In genomic region chr17:47935961-47936360, GRCh38 we compare ENCODE assay signal across 14 cellular contexts. TPM values are rescaled to one million over a fixed set of nuclear protein-coding genes. Genes with fewer than 3 reads are reported as not detected.
A peak's percentile ranks its signal among the peaks of the same experiment; 100 is the strongest.
DNase-seq lines count a peak whose midpoint lies in the region; ATAC-seq and TF ChIP-seq lines count a peak whose summit lies in the region.
"Had no signal": no experiment of that assay in that cellular context is flagged by ENCODE, and none has a peak within 500 bp of the region (broad histone marks: within the 10 kb centered on the region; RNA-seq: fewer than 3 reads in every experiment).

No MANE protein-coding gene starts in this region.

- no peaks in the 10 kb centered on the region for H3K27me3 ChIP-seq in breast epithelium
- H3K27me3 ChIP-seq in SJCRH30 = no peaks in the 10 kb centered on the region
- H3K27me3 ChIP-seq in upper lobe of right lung = no peaks in the 10 kb centered on the region
- H3K27me3 ChIP-seq in vagina = no peaks in the 10 kb centered on the region

- DNase-seq in MCF 10A (ENCODE audit: unreplicated experiment) (peak; percentile 73), breast epithelium (ENCODE audit: low spot score in 2 of 2) (no peak), SJCRH30 (peak; percentile 41 to 46), fibroblast of gingiva (ENCODE audit: low read depth) (peak; percentile 22), upper lobe of right lung (no peak), vagina (ENCODE audit: extremely low spot score in 2 of 2) (no peak), AML-193 (lab: John Stamatoyannopoulos, UW) (no peak)
- no peak for DNase-seq in activated CD8-positive, alpha-beta memory T cell treated with anti-CD3 and anti-CD28 coated beads for 24 hours
- DNase-seq: activated CD8-positive, alpha-beta T cell treated with anti-CD3 and anti-CD28 coated beads, Interleukin-2, amount 10 ng/mL, durations not matched to agents 7 days and 5 days; activated naive CD8-positive, alpha-beta T cell treated with anti-CD3 and anti-CD28 coated beads, Interleukin-2, amount 10 ng/mL, durations not matched to agents 7 days and 5 days; effector memory CD4-positive, alpha-beta T cell; GF-D8; NCI-H510A; stimulated activated naive B cell treated with anti-CD40 and anti-IgM and Interleukin-4, amounts not matched to agents 10 μg/mL and 1 μg/mL and 100 μg/mL, for 72 hours had no signal

- no peaks in the 10 kb centered on the region for H3K36me3 Mint-ChIP-seq in MCF 10A (ENCODE audit: insufficient read depth, unreplicated experiment)

- H3K4me1 Mint-ChIP-seq in MCF 10A (ENCODE audit: insufficient read depth, unreplicated experiment) = peaks cover 38% of the 10 kb centered on the region

- no peak overlapping the region for H3K4me3 ChIP-seq in breast epithelium
- no peak overlapping the region for H3K4me3 ChIP-seq in SJCRH30
- no peak overlapping the region for H3K4me3 ChIP-seq in upper lobe of right lung
- no peak overlapping the region for H3K4me3 ChIP-seq in vagina

- CTCF ChIA-PET in MCF 10A (lab: Yijun Ruan, JAX) = interaction anchor here (0.6 to 3.0 kb wide), 5 partner anchors 11 to 1761 kb away, joined by 3 to 18 read pairs (median 3); no protein-coding TSS in a partner anchor

- intact Hi-C loops in MCF 10A (cut with micrococcal nuclease) (no loop called here), breast epithelium (cut with DNase I; ENCODE audit: low total_unique reads) (no loop called here), upper lobe of right lung (cut with DNase I) (no loop called here), vagina (cut with DNase I) (no loop called here)

- H3K27me3 Mint-ChIP-seq in MCF 10A (ENCODE audit: insufficient read depth, unreplicated experiment) = no peaks in the 10 kb centered on the region
- H3K27me3 Mint-ChIP-seq: activated naive CD8-positive, alpha-beta T cell treated with anti-CD3 and anti-CD28 coated beads, Interleukin-2, amount 10 ng/mL, durations not matched to agents 7 days and 5 days; stimulated activated naive B cell treated with anti-CD40 and anti-IgM and Interleukin-4, amounts not matched to agents 10 μg/mL and 1 μg/mL and 100 μg/mL, for 72 hours had no signal

- no peaks in the 10 kb centered on the region for H3K9me3 Mint-ChIP-seq in MCF 10A (ENCODE audit: unreplicated experiment)
- H3K9me3 Mint-ChIP-seq: activated naive CD8-positive, alpha-beta T cell treated with anti-CD3 and anti-CD28 coated beads, Interleukin-2, amount 10 ng/mL, durations not matched to agents 7 days and 5 days had no signal

- H3K27ac Mint-ChIP-seq in MCF 10A (ENCODE audit: low read depth, unreplicated experiment) = peak overlapping the region; percentile 95
- H3K27ac Mint-ChIP-seq: activated CD8-positive, alpha-beta T cell treated with anti-CD3 and anti-CD28 coated beads, Interleukin-2, amount 10 ng/mL, durations not matched to agents 7 days and 5 days; stimulated activated naive B cell treated with anti-CD40 and anti-IgM and Interleukin-4, amounts not matched to agents 10 μg/mL and 1 μg/mL and 100 μg/mL, for 72 hours had no signal

- H3K9me3 ChIP-seq in breast epithelium = no peaks in the 10 kb centered on the region
- H3K9me3 ChIP-seq in SJCRH30 (replicated peaks) = no peaks in the 10 kb centered on the region
- no peaks in the 10 kb centered on the region for H3K9me3 ChIP-seq in upper lobe of right lung
- no peaks in the 10 kb centered on the region for H3K9me3 ChIP-seq in vagina

- TF ChIP-seq POLR2A in breast epithelium (IDR thresholded peaks at IDR 0.05) = no peak
- TF ChIP-seq POLR2A in vagina (IDR thresholded peaks at IDR 0.05) = no peak

- POLR2A ChIA-PET in MCF 10A (lab: Yijun Ruan, JAX) = interaction anchor here (0.7 to 2.5 kb wide), 11 partner anchors 10 to 41 kb away, joined by 3 to 7 read pairs (median 5); partner anchors contain the start of genes CDK5RAP3 and SP2

- peak overlapping the region; percentile 43 for H3K4me3 Mint-ChIP-seq in MCF 10A (ENCODE audit: unreplicated experiment)
- H3K4me3 Mint-ChIP-seq: activated CD8-positive, alpha-beta T cell treated with anti-CD3 and anti-CD28 coated beads, Interleukin-2, amount 10 ng/mL, durations not matched to agents 7 days and 5 days; activated naive CD8-positive, alpha-beta T cell treated with anti-CD3 and anti-CD28 coated beads, Interleukin-2, amount 10 ng/mL, durations not matched to agents 7 days and 5 days; stimulated activated naive B cell treated with anti-CD40 and anti-IgM and Interleukin-4, amounts not matched to agents 10 μg/mL and 1 μg/mL and 100 μg/mL, for 72 hours had no signal

- H3K27ac ChIP-seq in breast epithelium = no peak overlapping the region
- no peak overlapping the region for H3K27ac ChIP-seq in SJCRH30
- H3K27ac ChIP-seq in upper lobe of right lung = no peak overlapping the region
- H3K27ac ChIP-seq in vagina = no peak overlapping the region

- H3K36me3 ChIP-seq in breast epithelium (no peaks in the 10 kb centered on the region), SJCRH30 (no peaks in the 10 kb centered on the region), upper lobe of right lung (no peaks in the 10 kb centered on the region), vagina (no peaks in the 10 kb centered on the region)

- peak; percentile 26 for ATAC-seq in upper lobe of right lung
- ATAC-seq: activated CD8-positive, alpha-beta T cell treated with anti-CD3 and anti-CD28 coated beads, Interleukin-2, amount 10 ng/mL, durations not matched to agents 7 days and 5 days; stimulated activated naive B cell treated with anti-CD40 and anti-IgM and Interleukin-4, amounts not matched to agents 10 μg/mL and 1 μg/mL and 100 μg/mL, for 72 hours had no signal

- no TSS peak for BruUV-seq in MCF 10A (replicated peaks; lab: Mats Ljungman, UMichigan)

- no peak for TF ChIP-seq CTCF in MCF 10A (IDR thresholded peaks at IDR 0.05; ENCODE audit: unreplicated experiment)
- TF ChIP-seq CTCF in breast epithelium (IDR thresholded peaks at IDR 0.05) = no peak
- TF ChIP-seq CTCF in upper lobe of right lung (IDR thresholded peaks at IDR 0.05) = no peak
- TF ChIP-seq CTCF in vagina (IDR thresholded peaks at IDR 0.05) = no peak

- no peaks in the 10 kb centered on the region for H3K4me1 ChIP-seq in breast epithelium
- peaks cover 19% of the 10 kb centered on the region for H3K4me1 ChIP-seq in SJCRH30
- H3K4me1 ChIP-seq in upper lobe of right lung = peaks cover 5% of the 10 kb centered on the region
- peaks cover 8% of the 10 kb centered on the region for H3K4me1 ChIP-seq in vagina

RNA-seq across cellular contexts. Expression of gene PNPO, which starts 5.4 kb away (rescaled TPM):
- total RNA-seq in MCF 10A (2022) = 56.8 and 58.4 TPM in 2 replicates
- total RNA-seq in breast epithelium = 10 to 100 TPM; 28.3 to 61.2 (median 34.7) TPM
- 9.7 and 10.4 TPM in 2 replicates for total RNA-seq in SJCRH30 (2014; rRNA removed; shearing (Covaris generic))
- 29.4 TPM for total RNA-seq in upper lobe of right lung
- total RNA-seq in vagina = 42.7 TPM

RNA-seq across cellular contexts. Expression of gene PRR15L, which starts 21.7 kb away (rescaled TPM):
- total RNA-seq in MCF 10A (2022) (not detected in 2 replicates), breast epithelium (100 to 1,000 TPM in 1 of 3 donors, 10 to 100 TPM in 1, not detected in 1; 38.7 to 105 TPM), upper lobe of right lung (47.4 TPM), vagina (2.2 TPM)
- not detected in 2 replicates for total RNA-seq in SJCRH30 (2014; rRNA removed; shearing (Covaris generic))
- total RNA-seq: activated CD8-positive, alpha-beta T cell treated with anti-CD3 and anti-CD28 coated beads, Interleukin-2, amount 10 ng/mL, durations not matched to agents 7 days and 5 days; activated naive CD8-positive, alpha-beta T cell treated with anti-CD3 and anti-CD28 coated beads, Interleukin-2, amount 10 ng/mL, durations not matched to agents 7 days and 5 days had no signal

RNA-seq across cellular contexts. Expression of gene CDK5RAP3, which starts 35.0 kb away (rescaled TPM):
- total RNA-seq in MCF 10A (2022) (132 and 149 TPM in 2 replicates), breast epithelium (100 to 1,000 TPM; 121 to 198 (median 183) TPM), upper lobe of right lung (140 TPM), vagina (144 TPM)
- total RNA-seq in SJCRH30 (2014; rRNA removed; shearing (Covaris generic)) = 47.0 and 64.2 TPM in 2 replicates

RNA-seq across cellular contexts. Expression of gene SP2, which starts 39.9 kb away (rescaled TPM):
- 11.9 and 15.1 TPM in 2 replicates for total RNA-seq in MCF 10A (2022)
- total RNA-seq in breast epithelium = 1 to 10 TPM; 4.6 to 9.8 (median 5.6) TPM
- 3.7 and 3.9 TPM in 2 replicates for total RNA-seq in SJCRH30 (2014; rRNA removed; shearing (Covaris generic))
- total RNA-seq in upper lobe of right lung = 16.9 TPM
- 11.3 TPM for total RNA-seq in vagina

Comparison
In these comparisons a context has a peak if more than half of its experiments do, and no peak if none do; other contexts are left out.
1. DNase-seq: peak in MCF 10A (single experiment), SJCRH30 (2 of 2) and fibroblast of gingiva (single experiment); none in breast epithelium (0 of 2), upper lobe of right lung (single experiment), vagina (0 of 2), activated CD8-positive, alpha-beta memory T cell treated with anti-CD3 and anti-CD28 coated beads for 24 hours (single experiment) and AML-193 (0 of 2).